ENCODE assay signal across 18 cellular contexts in the genomic region with DNA sequence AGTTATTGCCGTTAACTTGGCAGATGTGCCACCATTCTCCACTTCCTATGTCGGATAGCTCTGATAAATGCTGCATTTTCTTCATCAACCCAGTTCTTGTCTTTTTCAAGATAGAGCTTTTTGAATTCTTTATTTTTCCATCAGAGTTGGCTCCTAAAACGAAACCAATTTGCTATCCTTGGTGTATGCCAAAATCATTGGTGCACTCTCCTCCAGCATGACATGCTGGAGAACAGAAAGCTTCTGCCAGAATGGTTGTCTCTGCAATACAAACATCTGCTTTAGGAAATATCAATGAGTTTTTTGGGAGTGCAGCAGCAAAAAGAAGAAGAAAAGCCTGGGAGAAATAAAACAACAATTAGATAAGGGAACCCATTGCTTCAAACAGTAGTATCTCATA.
A peak's percentile ranks its signal among the peaks of the same experiment; 100 is the strongest.
DNase-seq lines count a peak whose midpoint lies in the region; ATAC-seq lines count a peak whose summit lies in the region.
"Had no signal": no experiment of that assay in that cellular context is flagged by ENCODE, and none has a peak within 500 bp of the region (broad histone marks: within the 10 kb centered on the region; RNA-seq: fewer than 3 reads in every experiment).

No MANE protein-coding gene starts in this region.

- ATAC-seq in GM18858 (IDR thresholded peaks at IDR 0.05; ENCODE audit: unreplicated experiment), result no peak
- ATAC-seq: GM12878, GM23338, HCT116 had no signal

- in situ Hi-C loops in G401 (cut with HindIII; ENCODE audit: low sequenced_read_pairs), result no loop called here

- DNase-seq in Ammon's horn (ENCODE audit: low spot score), result peak; percentile 29
- DNase-seq in G401 (ENCODE audit: low spot score), result peak; percentile 6
- DNase-seq in fibroblast of peridontal ligament (ENCODE audit: extremely low read depth), result peak; percentile 8
- peak; percentile 0 for DNase-seq in midbrain (lab: John Stamatoyannopoulos, UW)
- DNase-seq in DMS153 (lab: John Stamatoyannopoulos, UW), result no peak
- DNase-seq in A172 (ENCODE audit: low spot score), result no peak
- DNase-seq: AML-193; C1 segment of cervical spinal cord; Calu3; CD4-positive, alpha-beta memory T cell; COR-L47; DND-41; GDM1; H9 had no signal

Comparison
In these comparisons a context has a peak if more than half of its experiments do, and no peak if none do; other contexts are left out.
1. DNase-seq: peak in Ammon's horn (single experiment), G401 (single experiment), fibroblast of peridontal ligament (single experiment) and midbrain (single experiment); none in DMS153 (single experiment) and A172 (single experiment).